Comparison of ENCODE assay signal across 24 cellular contexts in genomic region chr4:88731359-88731758, GRCh38.
"Had no signal": no experiment of that assay in that cellular context is flagged by ENCODE, and none has a peak within 500 bp of the region (broad histone marks: within the 10 kb centered on the region; RNA-seq: fewer than 3 reads in every experiment).

No MANE protein-coding gene starts in this region.

- H3K9me3 Mint-ChIP-seq: activated CD4-positive, alpha-beta memory T cell treated with anti-CD3 and anti-CD28 coated beads, Interleukin-2, amount 10 ng/mL, durations not matched to agents 7 days and 5 days; activated naive CD4-positive, alpha-beta T cell treated with anti-CD3 and anti-CD28 coated beads, Interleukin-2, amount 10 ng/mL, durations not matched to agents 7 days and 5 days; activated T-helper 2 cell treated with anti-CD3 and anti-CD28 coated beads, Interferon-gamma antibody, Interleukin-2, Interleukin-4, amounts not matched to agents 10 μg/mL and 5 μg/mL and 100 μg/mL, durations not matched to agents 14 hours and 24 hours and 36 hours had no signal

- H3K4me3 Mint-ChIP-seq: activated CD4-positive, alpha-beta memory T cell treated with anti-CD3 and anti-CD28 coated beads, Interleukin-2, amount 10 ng/mL, durations not matched to agents 7 days and 5 days; activated naive CD4-positive, alpha-beta T cell treated with anti-CD3 and anti-CD28 coated beads, Interleukin-2, amount 10 ng/mL, durations not matched to agents 7 days and 5 days; T-helper 17 cell had no signal

- H3K27me3 Mint-ChIP-seq: activated CD4-positive, alpha-beta memory T cell treated with anti-CD3 and anti-CD28 coated beads, Interleukin-2, amount 10 ng/mL, durations not matched to agents 7 days and 5 days; activated naive CD4-positive, alpha-beta T cell treated with anti-CD3 and anti-CD28 coated beads, Interleukin-2, amount 10 ng/mL, durations not matched to agents 7 days and 5 days; T-helper 17 cell had no signal

- H3K4me3 ChIP-seq: breast epithelium, Peyer's patch, SJCRH30 had no signal

- H3K4me1 ChIP-seq: Peyer's patch had no signal

- DNase-seq: activated CD4-positive, alpha-beta memory T cell treated with anti-CD3 and anti-CD28 coated beads, Interleukin-2, amount 10 ng/mL, durations not matched to agents 7 days and 5 days; activated CD4-positive, alpha-beta T cell treated with anti-CD3 and anti-CD28 coated beads, Interleukin-2, amount 50 U/mL, for 1 hour; activated CD4-positive, CD25-positive, alpha-beta regulatory T cell; activated gamma-delta T cell treated with Interleukin-2 at 50 U/mL for 16 hours; activated naive CD4-positive, alpha-beta T cell treated with anti-CD3 and anti-CD28 coated beads, Interleukin-2, amount 10 ng/mL, durations not matched to agents 7 days and 5 days; activated T-cell treated with anti-CD3 and anti-CD28 coated beads for 4 hours; activated T-cell treated with anti-CD3 and anti-CD28 coated beads, Interleukin-2, amount 50 U/mL, for 48 hours; aorta; MM.1S; NCI-H1105; NCI-H1436; NCI-H187; NCI-H2081; NCI-H510A treated with DMSO at 0.1 percent for 48 hours; NCI-H69; NK-92 treated with Interleukin-12 subunit alpha and Interleukin-12 subunit beta, amount 100 ng/mL, for 24 hours; Peyer's patch; Right ventricle myocardium superior; SJCRH30; T-helper 17 cell; T-helper 9 cell had no signal

- H3K4me1 Mint-ChIP-seq: activated CD4-positive, alpha-beta memory T cell treated with anti-CD3 and anti-CD28 coated beads, Interleukin-2, amount 10 ng/mL, durations not matched to agents 7 days and 5 days; activated naive CD4-positive, alpha-beta T cell treated with anti-CD3 and anti-CD28 coated beads, Interleukin-2, amount 10 ng/mL, durations not matched to agents 7 days and 5 days; T-helper 17 cell had no signal

- H3K9me3 ChIP-seq: breast epithelium, Peyer's patch, SJCRH30 had no signal

- H3K27me3 ChIP-seq: breast epithelium, Peyer's patch, SJCRH30 had no signal

- H3K27ac Mint-ChIP-seq: activated CD4-positive, alpha-beta memory T cell treated with anti-CD3 and anti-CD28 coated beads, Interleukin-2, amount 10 ng/mL, durations not matched to agents 7 days and 5 days; activated T-helper 2 cell treated with anti-CD3 and anti-CD28 coated beads, Interferon-gamma antibody, Interleukin-2, Interleukin-4, amounts not matched to agents 10 μg/mL and 5 μg/mL and 100 μg/mL, durations not matched to agents 14 hours and 24 hours and 36 hours had no signal

- H3K27ac ChIP-seq: breast epithelium, Peyer's patch, RWPE1, SJCRH30 had no signal

- ATAC-seq: T-helper 17 cell had no signal
